In genomic region chr5:16791036-16791705, GRCh38 we compare ENCODE assay signal across 8 cellular contexts.
A peak's percentile ranks its signal among the peaks of the same experiment; 100 is the strongest.
DNase-seq lines count a peak whose midpoint lies in the region; ATAC-seq and TF ChIP-seq lines count a peak whose summit lies in the region.

No MANE protein-coding gene starts in this region.

- peaks cover 6% of the 10 kb centered on the region for H3F3A ChIP-seq in smooth muscle cell (ENCODE audit: low read depth)

- peaks cover 73% of the 10 kb centered on the region for H3K79me2 ChIP-seq in smooth muscle cell (ENCODE audit: low read depth)

- peak overlapping the region; percentile 34 for H3K27ac ChIP-seq in smooth muscle cell (ENCODE audit: low read depth)

- H3K9me3 ChIP-seq in adipocyte (ENCODE audit: control insufficient read depth, low read length) = no peaks in the 10 kb centered on the region
- H3K9me3 ChIP-seq in smooth muscle cell (replicated peaks; ENCODE audit: low read depth) = no peaks in the 10 kb centered on the region

- no peaks in the 10 kb centered on the region for H3K27me3 ChIP-seq in adipocyte (replicated peaks; ENCODE audit: control insufficient read depth, insufficient read depth, low read length)
- H3K27me3 ChIP-seq in smooth muscle cell (ENCODE audit: low read depth) = no peaks in the 10 kb centered on the region

- 35% methylated on average over 6 of the region's 6 CpGs for WGBS in smooth muscle cell (ENCODE audit: low lambda C conversion rate)

- H3K4me3 ChIP-seq in adipocyte (ENCODE audit: low read length) = no peak overlapping the region
- no peak overlapping the region for H3K4me3 ChIP-seq in smooth muscle cell

- peak overlapping the region; percentile 43 for H3K4me2 ChIP-seq in smooth muscle cell

- H3K9ac ChIP-seq in adipocyte (ENCODE audit: low read length) (peak overlapping the region; percentile 51), smooth muscle cell (ENCODE audit: low read depth) (no peak overlapping the region)

- peak; percentile 75 for TF ChIP-seq CTCF in smooth muscle cell (IDR thresholded peaks at IDR 0.05; ENCODE audit: borderline replicate concordance, insufficient read depth, poor library complexity, severe bottlenecking)

- no peaks in the 10 kb centered on the region for H3K36me3 ChIP-seq in adipocyte (ENCODE audit: control insufficient read depth, insufficient read depth, low read length, severe bottlenecking)
- H3K36me3 ChIP-seq in smooth muscle cell (ENCODE audit: low read depth) = no peaks in the 10 kb centered on the region

- H2AFZ ChIP-seq in smooth muscle cell (ENCODE audit: low read depth) = no peak overlapping the region

- ATAC-seq in HG03175 (IDR thresholded peaks at IDR 0.05; ENCODE audit: unreplicated experiment) (peak; percentile 63), GM19324 (IDR thresholded peaks at IDR 0.05; ENCODE audit: low FRiP score, unreplicated experiment) (no peak)

- DNase-seq in activated T-cell treated with anti-CD3 and anti-CD28 coated beads for 4 hours = peak; percentile 2
- DNase-seq in activated T-cell treated with anti-CD3 and anti-CD28 coated beads, Interleukin-2, amount 50 U/mL, for 1 hour = no peak
- peak; percentile 71 to 85 for DNase-seq in NCI-H446 (lab: John Stamatoyannopoulos, UW)
- DNase-seq in adipocyte (ENCODE audit: low read depth) = peak; percentile 82
- DNase-seq in hepatic stellate cell (ENCODE audit: low spot score) = peak; percentile 63
- no peak for DNase-seq in smooth muscle cell (lab: John Stamatoyannopoulos, UW; ENCODE audit: unreplicated experiment)

- peaks cover 100% of the 10 kb centered on the region for H4K20me1 ChIP-seq in smooth muscle cell (ENCODE audit: low read depth)

- peaks cover 4% of the 10 kb centered on the region for H3K4me1 ChIP-seq in adipocyte (ENCODE audit: control insufficient read depth, insufficient read depth, low read length)
- H3K4me1 ChIP-seq in smooth muscle cell (ENCODE audit: low read depth) = peaks cover 2% of the 10 kb centered on the region

Comparison
In these comparisons a context has a peak if more than half of its experiments do, and no peak if none do; other contexts are left out.
1. DNase-seq: peak in activated T-cell treated with anti-CD3 and anti-CD28 coated beads for 4 hours (single experiment), NCI-H446 (2 of 2), adipocyte (single experiment) and hepatic stellate cell (single experiment); none in activated T-cell treated with anti-CD3 and anti-CD28 coated beads, Interleukin-2, amount 50 U/mL, for 1 hour (single experiment) and smooth muscle cell (single experiment).